25 cellular contexts compared by ENCODE assay signal in genomic region chr19:53892981-53893325, GRCh38. TPM values are rescaled to one million over a fixed set of nuclear protein-coding genes. Genes with fewer than 3 reads are reported as not detected.
DNase-seq lines count a peak whose midpoint lies in the region; ATAC-seq, FAIRE-seq and TF ChIP-seq lines count a peak whose summit lies in the region.
"Had no signal": no experiment of that assay in that cellular context is flagged by ENCODE, and none has a peak within 500 bp of the region (broad histone marks: within the 10 kb centered on the region; RNA-seq: fewer than 3 reads in every experiment).

No MANE protein-coding gene starts in this region.

- TF ChIP-seq CTCF in A673 (conservative IDR thresholded peaks at IDR 0.05; ENCODE audit: low read depth, low read length) (no peak), OCI-LY7 (conservative IDR thresholded peaks at IDR 0.05; ENCODE audit: low read length) (no peak), GM10266 (IDR thresholded peaks at IDR 0.05; ENCODE audit: control insufficient read depth, insufficient read depth, low read depth, missing control alignments) (no peak), upper lobe of left lung (IDR thresholded peaks at IDR 0.05) (no peak)

- H4K20me1 ChIP-seq in OCI-LY7 (ENCODE audit: insufficient read depth, low read length) = no peaks in the 10 kb centered on the region

- H3K36me3 ChIP-seq in A673 (ENCODE audit: insufficient read depth, low read length, poor library complexity, severe bottlenecking) = no peaks in the 10 kb centered on the region
- no peaks in the 10 kb centered on the region for H3K36me3 ChIP-seq in OCI-LY7 (ENCODE audit: insufficient read depth, low read length)
- no peaks in the 10 kb centered on the region for H3K36me3 ChIP-seq in upper lobe of left lung
- H3K36me3 ChIP-seq: breast epithelium, heart right ventricle, SJSA1 had no signal

- POLR2A ChIA-PET in A673 (lab: Charles Lee; ENCODE audit: low non-redundant PET) (no interaction called here), OCI-LY7 (lab: Charles Lee) (no interaction called here)

- CTCF ChIA-PET in A673 (lab: Charles Lee) = no interaction called here
- CTCF ChIA-PET in OCI-LY7 (lab: Charles Lee; ENCODE audit: unreplicated experiment) = no interaction called here

- FAIRE-seq in H54 (lab: Jason Lieb, UNC) = no peak
- FAIRE-seq: GM12891 had no signal

- no peak overlapping the region for H3K4me2 ChIP-seq in OCI-LY7 (ENCODE audit: low read length)
- H3K4me2 ChIP-seq: KMS-11 had no signal

- H3K27ac ChIP-seq in A673 (ENCODE audit: low read depth, low read length, poor library complexity, severe bottlenecking) = no peak overlapping the region
- no peak overlapping the region for H3K27ac ChIP-seq in OCI-LY7 (ENCODE audit: low read depth, low read length, poor library complexity, severe bottlenecking)
- H3K27ac ChIP-seq in upper lobe of left lung = no peak overlapping the region
- H3K27ac ChIP-seq: breast epithelium, heart right ventricle, HL-60, KMS-11, SJSA1 had no signal

- no peaks in the 10 kb centered on the region for H3K9me2 ChIP-seq in OCI-LY7 (ENCODE audit: insufficient read depth, low read length)

- no peak for TF ChIP-seq POLR2A in H54 (IDR thresholded peaks at IDR 0.05; ENCODE audit: low read depth, low read length)
- TF ChIP-seq POLR2A in upper lobe of left lung (IDR thresholded peaks at IDR 0.05) = no peak

- H3K4me1 ChIP-seq in A673 (ENCODE audit: insufficient read depth, low read length, poor library complexity, severe bottlenecking) (peaks cover 2% of the 10 kb centered on the region), OCI-LY7 (ENCODE audit: insufficient read depth, low read length, poor library complexity, severe bottlenecking) (no peaks in the 10 kb centered on the region), upper lobe of left lung (peaks cover 0 to 10% (median 7%) of the 10 kb centered on the region in 4 donors)
- H3K4me1 ChIP-seq: breast epithelium, SJSA1 had no signal

- no peak for TF ChIP-seq EP300 in upper lobe of left lung (IDR thresholded peaks at IDR 0.05)

- 61 to 62% methylated on average over 8 of the region's 8 CpGs for WGBS in upper lobe of left lung, 2 donors

- DNase-seq in A673 (ENCODE audit: low spot score) (peak; percentile 47), H54 (ENCODE audit: insufficient read length, low spot score) (peak; percentile 63), OCI-LY7 (ENCODE audit: low spot score) (peak; percentile 24), ecto neural progenitor cell (ENCODE audit: low spot score) (peak; percentile 63), GM10266 (ENCODE audit: extremely low spot score) (no peak), RKO (ENCODE audit: low spot score) (no peak), upper lobe of left lung (no peak)
- DNase-seq: activated CD4-positive, alpha-beta T cell treated with anti-CD3 and anti-CD28 coated beads, Interleukin-2, amount 50 U/mL, for 48 hours; activated naive CD8-positive, alpha-beta T cell treated with anti-CD3 and anti-CD28 coated beads, Interleukin-2, amount 10 ng/mL, durations not matched to agents 7 days and 5 days; activated T-cell treated with anti-CD3 and anti-CD28 coated beads, Interleukin-2, amount 50 U/mL, for 48 hours; COR-L47; effector CD4-positive, alpha-beta T cell; GDM1; heart right ventricle; islet precursor cell; mammary epithelial cell; natural killer cell; NCI-H1417 treated with DMSO at 0.1 percent for 48 hours had no signal

- no TSS peak for BruUV-seq in A673 (replicated peaks; lab: Mats Ljungman, UMichigan)
- BruUV-seq in OCI-LY7 (replicated peaks; lab: Mats Ljungman, UMichigan) = no TSS peak

- peaks cover 4% of the 10 kb centered on the region for H3K27me3 ChIP-seq in A673 (replicated peaks; ENCODE audit: insufficient read depth, low read depth, low read length, poor library complexity)
- peaks cover 0 to 7% (median 0%) of the 10 kb centered on the region in 4 donors for H3K27me3 ChIP-seq in upper lobe of left lung

- no peaks in the 10 kb centered on the region for H3K79me2 ChIP-seq in OCI-LY7 (ENCODE audit: insufficient read depth, low read depth, low read length)

- ATAC-seq in upper lobe of left lung (ENCODE audit: low FRiP score in 2 of 2) (no peak), GM21825 (IDR thresholded peaks at IDR 0.05; ENCODE audit: unreplicated experiment) (no peak)
- ATAC-seq: heart right ventricle, natural killer cell had no signal

- H2AFZ ChIP-seq in OCI-LY7 (ENCODE audit: low read length) = no peak overlapping the region

- H3K9me3 ChIP-seq in A673 (ENCODE audit: low read depth, low read length, poor library complexity, severe bottlenecking) (no peaks in the 10 kb centered on the region), OCI-LY7 (ENCODE audit: low read length) (no peaks in the 10 kb centered on the region), upper lobe of left lung (no peaks in the 10 kb centered on the region)
- H3K9me3 ChIP-seq: breast epithelium, heart right ventricle, SJSA1 had no signal

- intact Hi-C loops in A673 (cut with micrococcal nuclease; ENCODE audit: unreplicated experiment) = no loop called here
- intact Hi-C loops in OCI-LY7 (cut with micrococcal nuclease; ENCODE audit: unreplicated experiment) = no loop called here

- H3K4me3 ChIP-seq in A673 (ENCODE audit: low read depth, low read length, poor library complexity, severe bottlenecking) (no peak overlapping the region), OCI-LY7 (ENCODE audit: low read depth, low read length, poor library complexity, severe bottlenecking) (no peak overlapping the region), upper lobe of left lung (no peak overlapping the region)
- H3K4me3 ChIP-seq: breast epithelium, heart right ventricle, SJSA1 had no signal

RNA-seq across cellular contexts. Expression of gene PRKCG, which starts 11.0 kb away (rescaled TPM):
- total RNA-seq in A673 (2021) = 0.57 and 0.84 TPM in 2 replicates
- not detected in 2 replicates for total RNA-seq in OCI-LY7 (2014; rRNA removed; shearing (Covaris generic))
- total RNA-seq in OCI-LY7 (2022) = not detected in 2 replicates
- 1 to 10 TPM in 1 of 6 donors, under 1 TPM in 2, not detected in 3; 0.17 to 1.0 (median 0.39) TPM for total RNA-seq in upper lobe of left lung
- total RNA-seq: activated naive CD8-positive, alpha-beta T cell treated with anti-CD3 and anti-CD28 coated beads, Interleukin-2, amount 10 ng/mL, durations not matched to agents 7 days and 5 days; breast epithelium; heart right ventricle; mammary epithelial cell; pulmonary artery endothelial cell; SJSA1 had no signal

RNA-seq across cellular contexts. Expression of gene CACNG7, which starts 16.1 kb away (rescaled TPM):
- total RNA-seq in A673 (2021) (not detected in 2 replicates), OCI-LY7 (2022) (not detected in 2 replicates), upper lobe of left lung (not detected)
- not detected in 2 replicates for total RNA-seq in OCI-LY7 (2014; rRNA removed; shearing (Covaris generic))
- total RNA-seq: activated naive CD8-positive, alpha-beta T cell treated with anti-CD3 and anti-CD28 coated beads, Interleukin-2, amount 10 ng/mL, durations not matched to agents 7 days and 5 days; breast epithelium; heart right ventricle; mammary epithelial cell; natural killer cell; SJSA1 had no signal

RNA-seq across cellular contexts. Expression of gene MYADM, which starts 25.3 kb away (rescaled TPM):
- total RNA-seq in A673 (2021) = 51.3 and 53.2 TPM in 2 replicates
- 0.98 and 3.2 TPM in 2 replicates for total RNA-seq in OCI-LY7 (2014; rRNA removed; shearing (Covaris generic))
- 0.55 and 0.82 TPM in 2 replicates for total RNA-seq in OCI-LY7 (2022)
- total RNA-seq in upper lobe of left lung = 100 to 1,000 TPM in 4 of 6 donors, 10 to 100 TPM in 2; 31.4 to 312 (median 145) TPM

Comparison
In these comparisons a context has a peak if more than half of its experiments do, and no peak if none do; other contexts are left out.
1. DNase-seq: peak in A673 (single experiment), H54 (single experiment), OCI-LY7 (single experiment) and ecto neural progenitor cell (single experiment); none in GM10266 (single experiment), RKO (single experiment) and upper lobe of left lung (0 of 2).
2. RNA of gene MYADM, which starts 25.3 kb away (total RNA-seq): 31.4 to 312 TPM in upper lobe of left lung and 51.3 to 53.2 TPM in A673; 0.55 to 3.2 TPM in OCI-LY7; every median in the first group is over 4 times any median in the second.